1 cellular context compared by ENCODE assay signal in genomic region chr2:69036926-69037325, GRCh38.
TF ChIP-seq lines count a peak whose summit lies in the region.

No MANE protein-coding gene starts in this region.

TF ChIP-seq in HepG2, 621 proteins besides CTCF, POLR2A, EP300 and RAD21:
- no peak for TF ChIP-seq ZNF629 (CRISPR knock-in tag; conservative IDR thresholded peaks at IDR 0.05)
- no peak for TF ChIP-seq MAFF (IDR thresholded peaks at IDR 0.05; ENCODE audit: low read depth, low read length)
TF ChIP-seq in HepG2: peak in this region for 0.
